ENCODE assay signal across 28 cellular contexts in the genomic region with DNA sequence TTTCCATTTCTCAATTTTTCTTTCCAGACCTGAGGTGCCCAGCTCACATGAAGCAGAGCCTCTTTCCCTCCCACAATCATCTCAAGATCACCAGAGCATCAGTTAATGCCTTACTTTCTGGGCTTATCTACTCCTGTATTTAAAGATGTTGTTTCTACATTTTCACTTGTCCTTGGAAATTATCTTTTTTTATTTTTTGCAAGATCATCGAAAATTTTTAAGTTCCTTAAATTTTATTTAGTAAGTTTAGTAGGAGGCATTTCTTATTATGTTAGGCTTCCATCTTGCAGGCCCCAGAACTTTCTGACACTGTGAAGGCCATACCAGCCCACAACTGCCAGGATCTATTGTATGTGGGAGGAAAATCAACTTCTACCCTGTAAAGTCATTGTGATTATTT.
"Had no signal": no experiment of that assay in that cellular context is flagged by ENCODE, and none has a peak within 500 bp of the region (broad histone marks: within the 10 kb centered on the region; RNA-seq: fewer than 3 reads in every experiment).

No MANE protein-coding gene starts in this region.

- H3K9me3 ChIP-seq: colonic mucosa, esophagus squamous epithelium, gastrocnemius medialis, heart right ventricle, lower lobe of right lung, mucosa of descending colon had no signal

- H3K4me3 ChIP-seq: colonic mucosa, esophagus squamous epithelium, gastrocnemius medialis, heart right ventricle, left lung, lower lobe of right lung, mucosa of descending colon had no signal

- H3K27ac Mint-ChIP-seq: dendritic cell treated with granulocyte-macrophage colony-stimulating factor and Interleukin-4, amounts not matched to agents 40 ng/mL and 50 ng/mL, for 4 days; effector memory CD8-positive, alpha-beta T cell; endodermal cell; mesothelial cell of epicardium; naive B cell had no signal

- ATAC-seq: effector memory CD8-positive, alpha-beta T cell; esophagus mucosa; gastrocnemius medialis; heart right ventricle; left cardiac atrium; left lung; left ventricle myocardium superior; lower lobe of right lung; mucosa of descending colon had no signal

- H3K4me1 ChIP-seq: colonic mucosa, esophagus squamous epithelium, gastrocnemius medialis, heart right ventricle, left lung, lower lobe of right lung had no signal

- H3K27me3 Mint-ChIP-seq: dendritic cell treated with granulocyte-macrophage colony-stimulating factor and Interleukin-4, amounts not matched to agents 40 ng/mL and 50 ng/mL, for 4 days; effector memory CD8-positive, alpha-beta T cell; naive B cell had no signal

- DNase-seq: colonic mucosa; cortex of kidney; effector CD8-positive, alpha-beta T cell; effector memory CD8-positive, alpha-beta T cell; endodermal cell; erythroblast; esophagus squamous epithelium; foreskin fibroblast; foreskin melanocyte; gastrocnemius medialis; glutamatergic neuron; head of caudate nucleus; heart right ventricle; hippocampal formation; left cardiac atrium; left lung; left ventricle myocardium superior; lower lobe of right lung; mesenchymal stem cell; mucosa of descending colon; naive B cell had no signal

- H3K27ac ChIP-seq: colonic mucosa, epithelial cell of prostate, esophagus squamous epithelium, gastrocnemius medialis, heart right ventricle, left lung, lower lobe of right lung had no signal

- FAIRE-seq: endometrium, islet of Langerhans, keratinocyte had no signal

- H3K9me3 Mint-ChIP-seq: endodermal cell had no signal

- H3K4me1 Mint-ChIP-seq: mesothelial cell of epicardium, naive B cell had no signal

- H3K27me3 ChIP-seq: colonic mucosa, esophagus squamous epithelium, gastrocnemius medialis, heart right ventricle, left lung had no signal

- H3K36me3 Mint-ChIP-seq: mesothelial cell of epicardium had no signal

- H3K4me3 Mint-ChIP-seq: dendritic cell treated with granulocyte-macrophage colony-stimulating factor and Interleukin-4, amounts not matched to agents 40 ng/mL and 50 ng/mL, for 4 days; effector memory CD8-positive, alpha-beta T cell; endodermal cell; mesothelial cell of epicardium had no signal

- H3K36me3 ChIP-seq: colonic mucosa, esophagus squamous epithelium, gastrocnemius medialis, heart right ventricle, left lung, lower lobe of right lung had no signal
